6 cellular contexts compared by ENCODE assay signal in genomic region chr6:30741789-30742315, GRCh38.
DNase-seq lines count a peak whose midpoint lies in the region; TF ChIP-seq lines count a peak whose summit lies in the region.

No MANE protein-coding gene starts in this region.

- peak overlapping the region; percentile 77 to 90 (median 87) for H3K9ac ChIP-seq in subcutaneous abdominal adipose tissue (ENCODE audit: low read length in 5 of 5)

- H3K4me3 ChIP-seq in fibroblast of mammary gland (ENCODE audit: control insufficient read depth, low read depth, low read length): peak overlapping the region; percentile 94
- peak overlapping the region; percentile 87 to 94 (median 90) for H3K4me3 ChIP-seq in subcutaneous abdominal adipose tissue (ENCODE audit: low read depth in 1 of 5, low read length in 5 of 5)

- H3K9me3 ChIP-seq in subcutaneous abdominal adipose tissue (ENCODE audit: control insufficient read depth in 5 of 5, low read length in 5 of 5): no peaks in the 10 kb centered on the region

- in situ Hi-C loops in KBM-7 (cut with MboI; ENCODE audit: low pct_unique_long_range_greater_than_20kb, low sequenced_read_pairs): no loop called here

- peak overlapping the region; percentile 89 for H3K27ac ChIP-seq in subcutaneous abdominal adipose tissue (ENCODE audit: low read depth, low read length)

- peaks cover 18 to 64% (median 41%) of the 10 kb centered on the region in 5 donors for H3K4me1 ChIP-seq in subcutaneous abdominal adipose tissue (ENCODE audit: control insufficient read depth in 5 of 5, insufficient read depth in 5 of 5, low read length in 5 of 5)

- H3K27me3 ChIP-seq in subcutaneous abdominal adipose tissue (ENCODE audit: control insufficient read depth in 5 of 5, insufficient read depth in 4 of 5, low read length in 5 of 5): no peaks in the 10 kb centered on the region

- peak; percentile 53 to 65 (median 57) for DNase-seq in stimulated activated CD4-positive, alpha-beta T cell treated with anti-CD3 and anti-CD28 coated beads, TNF-alpha, amount 100 ng/mL, for 4 hours (ENCODE audit: low read depth in 3 of 3)
- DNase-seq in stimulated activated CD4-positive, alpha-beta T cell treated with anti-CD3 and anti-CD28 coated beads, Interleukin-1b, Interleukin-23, amount 100 ng/mL, for 48 hours: no peak
- DNase-seq in fibroblast of mammary gland (ENCODE audit: low read depth) (no peak), KBM-7 (no peak), GF-D8 (lab: John Stamatoyannopoulos, UW) (no peak)

- TF ChIP-seq CTCF in fibroblast of mammary gland (conservative IDR thresholded peaks at IDR 0.05; ENCODE audit: control insufficient read depth, insufficient read depth, low read depth, low read length): no peak

- peaks cover 15 to 43% (median 34%) of the 10 kb centered on the region in 5 donors for H3K36me3 ChIP-seq in subcutaneous abdominal adipose tissue (ENCODE audit: control insufficient read depth in 5 of 5, insufficient read depth in 5 of 5, low read length in 5 of 5)

Comparison
In these comparisons a context has a peak if more than half of its experiments do, and no peak if none do; other contexts are left out.
1. DNase-seq: peak in stimulated activated CD4-positive, alpha-beta T cell treated with anti-CD3 and anti-CD28 coated beads, TNF-alpha, amount 100 ng/mL, for 4 hours (3 of 3); none in stimulated activated CD4-positive, alpha-beta T cell treated with anti-CD3 and anti-CD28 coated beads, Interleukin-1b, Interleukin-23, amount 100 ng/mL, for 48 hours (single experiment), fibroblast of mammary gland (single experiment), KBM-7 (single experiment) and GF-D8 (single experiment).